Comparison of ENCODE assay signal across 8 cellular contexts in genomic region chr1:28259935-28260802, GRCh38. TPM values are rescaled to one million over a fixed set of nuclear protein-coding genes. Genes with fewer than 3 reads are reported as not detected.
DNase-seq lines count a peak whose midpoint lies in the region; ATAC-seq and TF ChIP-seq lines count a peak whose summit lies in the region.

No MANE protein-coding gene starts in this region.

- H3K4me3 ChIP-seq in HUES48 (ENCODE audit: low read depth, low read length) (peak overlapping the region; percentile 96), colonic mucosa (peak overlapping the region; percentile 84)

- peak overlapping the region; percentile 87 for H3K9ac ChIP-seq in HUES48 (ENCODE audit: low read depth, low read length)
- peak overlapping the region; percentile 84 to 90 for H3K9ac ChIP-seq in colonic mucosa (ENCODE audit: low read depth in 2 of 2, low read length in 2 of 2)

- DNase-seq in G401 (ENCODE audit: low spot score) (peak; percentile 66), T1000 (lab: John Stamatoyannopoulos, UW) (peak; percentile 69), colonic mucosa (peak; percentile 78), left kidney (ENCODE audit: low read depth, low spot score) (peak; percentile 93), NCI-H1694 (lab: John Stamatoyannopoulos, UW) (no peak)
- DNase-seq in stimulated activated CD4-positive, alpha-beta T cell treated with anti-CD3 and anti-CD28 coated beads, Interleukin-1b, Interleukin-23, amount 100 ng/mL, for 48 hours = peak; percentile 30

- in situ Hi-C loops in G401 (cut with HindIII; ENCODE audit: low sequenced_read_pairs) = no loop called here

- no peaks in the 10 kb centered on the region for H3K9me3 ChIP-seq in HUES48 (ENCODE audit: control insufficient read depth, insufficient read depth, low read length)
- no peaks in the 10 kb centered on the region for H3K9me3 ChIP-seq in colonic mucosa

- peak overlapping the region; percentile 85 for H3K27ac ChIP-seq in HUES48 (ENCODE audit: low read depth, low read length)
- H3K27ac ChIP-seq in colonic mucosa = peak overlapping the region; percentile 77

- H3K4me1 ChIP-seq in HUES48 (ENCODE audit: control insufficient read depth, insufficient read depth, low read length) (peaks cover 34% of the 10 kb centered on the region), colonic mucosa (peaks cover 20% of the 10 kb centered on the region)

- H3K36me3 ChIP-seq in HUES48 (ENCODE audit: control insufficient read depth, insufficient read depth, low read length) (no peaks in the 10 kb centered on the region), colonic mucosa (no peaks in the 10 kb centered on the region)

- intact Hi-C loops in colonic mucosa (cut with DNase I) = no loop called here

- ATAC-seq in GM21825 (IDR thresholded peaks at IDR 0.05; ENCODE audit: unreplicated experiment) = no peak

- H3K27me3 ChIP-seq in HUES48 (ENCODE audit: control insufficient read depth, insufficient read depth, low read length) (no peaks in the 10 kb centered on the region), colonic mucosa (no peaks in the 10 kb centered on the region)

- TF ChIP-seq CTCF in colonic mucosa (IDR thresholded peaks at IDR 0.05) = no peak

RNA-seq across cellular contexts. Expression of gene SESN2, which starts 0.9 kb away (rescaled TPM):
- 54.0 and 56.6 TPM in 2 replicates for total RNA-seq in G401 (2014; rRNA removed; shearing (Covaris generic))
- total RNA-seq in colonic mucosa = 10 to 100 TPM; 34.0 to 34.6 TPM

RNA-seq across cellular contexts. Expression of gene ATP5IF1, which starts 24.2 kb away (rescaled TPM):
- 79.9 and 135 TPM in 2 replicates for total RNA-seq in G401 (2014; rRNA removed; shearing (Covaris generic))
- total RNA-seq in colonic mucosa = 100 to 1,000 TPM; 326 to 331 TPM

RNA-seq across cellular contexts. Expression of gene DNAJC8, which starts 27.3 kb away (rescaled TPM):
- total RNA-seq in G401 (2014; rRNA removed; shearing (Covaris generic)) = 195 and 220 TPM in 2 replicates
- total RNA-seq in colonic mucosa = 10 to 100 TPM; 53.1 to 57.2 TPM
